Comparison of ENCODE assay signal across 12 cellular contexts in the genomic region with DNA sequence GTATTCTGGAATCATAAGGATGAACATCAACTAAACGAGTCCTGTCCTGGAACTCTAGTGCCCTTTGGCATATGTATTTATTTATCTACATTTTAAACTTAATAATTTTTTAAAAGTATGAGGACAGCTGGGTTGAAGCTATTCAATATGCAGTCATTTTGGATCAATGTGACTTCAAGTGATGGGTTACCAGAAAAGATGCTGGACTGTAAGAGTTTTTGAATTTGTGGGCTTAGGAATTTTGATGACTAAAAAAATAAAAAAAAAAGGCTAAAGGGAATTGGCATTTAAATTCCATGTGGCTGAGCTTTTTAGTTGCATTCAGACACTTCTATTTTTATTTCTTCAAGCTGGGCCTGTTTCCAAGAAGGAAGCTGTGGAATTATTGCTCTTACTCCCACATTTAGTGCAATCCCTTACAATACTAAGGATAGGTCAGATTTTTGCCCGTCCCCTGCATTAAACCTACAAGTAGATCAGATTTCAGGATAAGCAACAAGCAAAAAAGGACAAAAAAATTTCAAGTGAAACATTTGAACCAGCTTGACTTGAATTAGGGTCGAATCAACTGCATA.
DNase-seq lines count a peak whose midpoint lies in the region; ATAC-seq and TF ChIP-seq lines count a peak whose summit lies in the region.
"Had no signal": no experiment of that assay in that cellular context is flagged by ENCODE, and none has a peak within 500 bp of the region (broad histone marks: within the 10 kb centered on the region; RNA-seq: fewer than 3 reads in every experiment).

No MANE protein-coding gene starts in this region.

- H3K4me3 Mint-ChIP-seq in nephron progenitor cell = no peak overlapping the region
- H3K4me3 Mint-ChIP-seq: B cell had no signal

- H3K27ac Mint-ChIP-seq in nephron progenitor cell = peak overlapping the region; percentile 60
- H3K27ac Mint-ChIP-seq: B cell had no signal

- H3K27me3 ChIP-seq in AG04450 (ENCODE audit: control insufficient read depth, insufficient read depth, low read length) (no peaks in the 10 kb centered on the region), PC-3 (ENCODE audit: low read length) (no peaks in the 10 kb centered on the region)
- H3K27me3 ChIP-seq: neutrophil had no signal

- H3K36me3 Mint-ChIP-seq in nephron progenitor cell (ENCODE audit: low read depth) = no peaks in the 10 kb centered on the region

- CTCF ChIA-PET in AG04450 (lab: Charles Lee) = no interaction called here
- CTCF ChIA-PET in PC-3 (lab: Charles Lee) = no interaction called here

- H3K4me2 ChIP-seq in PC-3 (ENCODE audit: low read length) = no peak overlapping the region

- no peaks in the 10 kb centered on the region for H4K20me1 ChIP-seq in PC-3 (ENCODE audit: low read length)

- no peak for TF ChIP-seq CTCF in AG04450 (IDR thresholded peaks at IDR 0.05; ENCODE audit: low read depth, low read length)
- no peak for TF ChIP-seq CTCF in PC-3 (conservative IDR thresholded peaks at IDR 0.05; ENCODE audit: low read depth, low read length)
- TF ChIP-seq CTCF in fibroblast of the aortic adventitia (IDR thresholded peaks at IDR 0.05; ENCODE audit: insufficient read depth, low read length) = no peak
- no peak for TF ChIP-seq CTCF in nephron progenitor cell (IDR thresholded peaks at IDR 0.05)

- H3K9me3 ChIP-seq in AG04450 (ENCODE audit: control insufficient read depth, insufficient read depth, low read length) = no peaks in the 10 kb centered on the region
- no peaks in the 10 kb centered on the region for H3K9me3 ChIP-seq in PC-3 (ENCODE audit: low read length)
- H3K9me3 ChIP-seq: neutrophil had no signal

- BruUV-seq in PC-3 (replicated peaks; lab: Mats Ljungman, UMichigan) = no TSS peak

- H3K9me3 Mint-ChIP-seq in nephron progenitor cell = no peaks in the 10 kb centered on the region

- H3K4me1 Mint-ChIP-seq in nephron progenitor cell = peaks cover 34% of the 10 kb centered on the region
- H3K4me1 Mint-ChIP-seq: B cell had no signal

- H3K9ac ChIP-seq in PC-3 (ENCODE audit: low read length) = no peak overlapping the region

- H3F3A ChIP-seq in PC-3 (ENCODE audit: low read length, unreplicated experiment) = no peaks in the 10 kb centered on the region

- DNase-seq in AG04450 (ENCODE audit: low read depth, low spot score) = peak; percentile 66
- DNase-seq in PC-3 = peak; percentile 63
- DNase-seq in fibroblast of the aortic adventitia (ENCODE audit: low read depth) = peak; percentile 97
- no peak for DNase-seq in nephron progenitor cell
- DNase-seq in stimulated activated CD4-positive, alpha-beta T cell treated with anti-CD3 and anti-CD28 coated beads, Interleukin-1b, Interleukin-23, amount 100 ng/mL, for 48 hours = no peak
- no peak for DNase-seq in activated effector memory CD4-positive, alpha-beta T cell treated with anti-CD3 and anti-CD28 coated beads, Interleukin-2, amount 50 U/mL, for 16 hours
- DNase-seq in activated CD4-positive, alpha-beta T cell treated with anti-CD3 and anti-CD28 coated beads, Interleukin-2, amount 50 U/mL, for 48 hours = no peak
- DNase-seq in NCI-H1436 treated with DMSO at 0.1 percent for 48 hours (lab: John Stamatoyannopoulos, UW) = no peak
- DNase-seq: NCI-H526 treated with DMSO at 0.1 percent for 48 hours had no signal

- no peaks in the 10 kb centered on the region for H3K27me3 Mint-ChIP-seq in nephron progenitor cell (ENCODE audit: low read depth, poor library complexity)
- H3K27me3 Mint-ChIP-seq: B cell had no signal

- peaks cover 21% of the 10 kb centered on the region for H3K4me1 ChIP-seq in PC-3 (ENCODE audit: insufficient read depth, low read length)

- no peak for ATAC-seq in PC-3

- no peak overlapping the region for H2AFZ ChIP-seq in PC-3 (ENCODE audit: low read length)

- no peaks in the 10 kb centered on the region for H3K36me3 ChIP-seq in PC-3 (ENCODE audit: low read depth, low read length)
- H3K36me3 ChIP-seq: neutrophil had no signal

- POLR2A ChIA-PET in AG04450 (lab: Yijun Ruan, JAX) (interaction anchor here (1.0 kb wide), 1 partner anchor 302 kb away, joined by 3 read pairs; no protein-coding TSS in a partner anchor), PC-3 (lab: Charles Lee; ENCODE audit: unreplicated experiment) (no interaction called here)

- H3K4me3 ChIP-seq in AG04450 (ENCODE audit: low read depth, low read length) (no peak overlapping the region), PC-3 (ENCODE audit: low read length) (no peak overlapping the region), fibroblast of the aortic adventitia (ENCODE audit: low read depth, low read length) (no peak overlapping the region)
- H3K4me3 ChIP-seq: K562 had no signal

- intact Hi-C loops in PC-3 (cut with micrococcal nuclease) = no loop called here

- H3K79me2 ChIP-seq in PC-3 (ENCODE audit: low read length) = no peaks in the 10 kb centered on the region

- H3K9me2 ChIP-seq in PC-3 (replicated peaks; ENCODE audit: low read length) = no peaks in the 10 kb centered on the region

- H3K27ac ChIP-seq in AG04450 (ENCODE audit: low read depth, low read length) (no peak overlapping the region), PC-3 (ENCODE audit: low read length) (no peak overlapping the region)
- H3K27ac ChIP-seq: neutrophil had no signal

Comparison
In these comparisons a context has a peak if more than half of its experiments do, and no peak if none do; other contexts are left out.
1. DNase-seq: peak in AG04450 (single experiment), PC-3 (single experiment) and fibroblast of the aortic adventitia (single experiment); none in nephron progenitor cell (single experiment), stimulated activated CD4-positive, alpha-beta T cell treated with anti-CD3 and anti-CD28 coated beads, Interleukin-1b, Interleukin-23, amount 100 ng/mL, for 48 hours (single experiment), activated effector memory CD4-positive, alpha-beta T cell treated with anti-CD3 and anti-CD28 coated beads, Interleukin-2, amount 50 U/mL, for 16 hours (single experiment), activated CD4-positive, alpha-beta T cell treated with anti-CD3 and anti-CD28 coated beads, Interleukin-2, amount 50 U/mL, for 48 hours (0 of 2) and NCI-H1436 treated with DMSO at 0.1 percent for 48 hours (single experiment).